ENCODE assay signal across 10 cellular contexts in genomic region chr12:6929806-6930452, GRCh38. TPM values are rescaled to one million over a fixed set of nuclear protein-coding genes. Genes with fewer than 3 reads are reported as not detected.
DNase-seq lines count a peak whose midpoint lies in the region; ATAC-seq and TF ChIP-seq lines count a peak whose summit lies in the region.
"Had no signal": no experiment of that assay in that cellular context is flagged by ENCODE, and none has a peak within 500 bp of the region (broad histone marks: within the 10 kb centered on the region; RNA-seq: fewer than 3 reads in every experiment).

No MANE protein-coding gene starts in this region.

- TF ChIP-seq CTCF in MCF 10A (IDR thresholded peaks at IDR 0.05; ENCODE audit: unreplicated experiment) (no peak), upper lobe of left lung (IDR thresholded peaks at IDR 0.05) (no peak), mucosa of descending colon (IDR thresholded peaks at IDR 0.05) (no peak)

- no peak overlapping the region for H2BK120ac ChIP-seq in mesendoderm (ENCODE audit: low read depth, low read length)

- TF ChIP-seq EP300 in upper lobe of left lung (IDR thresholded peaks at IDR 0.05) = no peak

- H3K4me3 ChIP-seq in mesendoderm (ENCODE audit: low read length) (no peak overlapping the region), upper lobe of left lung (peak overlapping the region in 3 of 4 donors; percentile 86 to 96 (median 89)), mucosa of descending colon (no peak overlapping the region)

- H4K5ac ChIP-seq in mesendoderm (ENCODE audit: low read length) = no peak overlapping the region

- H3K79me1 ChIP-seq in mesendoderm (ENCODE audit: low read length) = peaks cover 17% of the 10 kb centered on the region

- H3K56ac ChIP-seq in mesendoderm (ENCODE audit: low read length) = peak overlapping the region; percentile 98

- H3K36me3 ChIP-seq in mesendoderm (ENCODE audit: control insufficient read depth, insufficient read depth, low read length) (peaks cover 7% of the 10 kb centered on the region), upper lobe of left lung (peaks cover 9 to 18% (median 13%) of the 10 kb centered on the region in 4 donors), mucosa of descending colon (ENCODE audit: low read depth) (no peaks in the 10 kb centered on the region)

- BruUV-seq in MCF 10A (replicated peaks; lab: Mats Ljungman, UMichigan) = no TSS peak

- DNase-seq in activated naive CD4-positive, alpha-beta T cell treated with anti-CD3 and anti-CD28 coated beads, Interleukin-2, amount 10 ng/mL, durations not matched to agents 7 days and 5 days = no peak
- DNase-seq in activated naive CD4-positive, alpha-beta T cell treated with Interleukin-2 at 50 U/mL for 16 hours = no peak
- DNase-seq in MCF 10A (ENCODE audit: unreplicated experiment) = no peak
- peak; percentile 28 for DNase-seq in mesendoderm
- DNase-seq in upper lobe of left lung = no peak
- no peak for DNase-seq in NCI-H748 treated with DMSO at 0.1 percent for 48 hours (lab: John Stamatoyannopoulos, UW)
- DNase-seq in NCI-H1048 (lab: John Stamatoyannopoulos, UW) = no peak
- DNase-seq in mucosa of descending colon = no peak
- DNase-seq: DMS153; effector CD8-positive, alpha-beta T cell had no signal

- H3K4me3 Mint-ChIP-seq in activated naive CD4-positive, alpha-beta T cell treated with anti-CD3 and anti-CD28 coated beads, Interleukin-2, amount 10 ng/mL, durations not matched to agents 7 days and 5 days = peak overlapping the region; percentile 75
- peak overlapping the region; percentile 91 for H3K4me3 Mint-ChIP-seq in MCF 10A (ENCODE audit: unreplicated experiment)

- H3K4me1 ChIP-seq in mesendoderm (ENCODE audit: control insufficient read depth, low read depth, low read length) (peaks cover 14% of the 10 kb centered on the region), upper lobe of left lung (peaks cover 63 to 78% (median 66%) of the 10 kb centered on the region in 4 donors), mucosa of descending colon (ENCODE audit: low read depth) (peaks cover 48% of the 10 kb centered on the region)

- H3K9ac ChIP-seq in mesendoderm (ENCODE audit: low read length) = peak overlapping the region; percentile 96

- H3K27ac Mint-ChIP-seq in activated naive CD4-positive, alpha-beta T cell treated with anti-CD3 and anti-CD28 coated beads, Interleukin-2, amount 10 ng/mL, durations not matched to agents 7 days and 5 days = peak overlapping the region; percentile 69
- H3K27ac Mint-ChIP-seq in MCF 10A (ENCODE audit: low read depth, unreplicated experiment) = peak overlapping the region; percentile 86

- no peak overlapping the region for H3K18ac ChIP-seq in mesendoderm (ENCODE audit: low read length)

- H3K27ac ChIP-seq in mesendoderm (ENCODE audit: low read depth, low read length) (no peak overlapping the region), upper lobe of left lung (peak overlapping the region in 3 of 4 donors; percentile 15 to 99 (median 98))

- H4K8ac ChIP-seq in mesendoderm (ENCODE audit: low read depth, low read length) = no peak overlapping the region

- H3K4ac ChIP-seq in mesendoderm (ENCODE audit: low read depth, low read length) = no peak overlapping the region

- H3K4me1 Mint-ChIP-seq in activated naive CD4-positive, alpha-beta T cell treated with anti-CD3 and anti-CD28 coated beads, Interleukin-2, amount 10 ng/mL, durations not matched to agents 7 days and 5 days = peaks cover 80% of the 10 kb centered on the region
- peaks cover 66% of the 10 kb centered on the region for H3K4me1 Mint-ChIP-seq in MCF 10A (ENCODE audit: insufficient read depth, unreplicated experiment)

- H2BK5ac ChIP-seq in mesendoderm (ENCODE audit: low read length) = no peak overlapping the region

- peaks cover 42% of the 10 kb centered on the region for H3K79me2 ChIP-seq in mesendoderm (ENCODE audit: control insufficient read depth, insufficient read depth, low read length)

- POLR2A ChIA-PET in MCF 10A (lab: Yijun Ruan, JAX) = interaction anchor here (0.8 to 7.8 kb wide), 6 partner anchors 8 to 62 kb away, joined by 3 to 167 read pairs (median 10); partner anchors contain the start of genes C12orf57, RNU7-1, SPSB2 and TPI1

- H3K27me3 ChIP-seq in mesendoderm (ENCODE audit: insufficient read depth, low read length, poor library complexity) (no peaks in the 10 kb centered on the region), upper lobe of left lung (no peaks in the 10 kb centered on the region)

- CTCF ChIA-PET in activated naive CD4-positive, alpha-beta T cell treated with anti-CD3 and anti-CD28 coated beads, Interleukin-2, amount 10 ng/mL, durations not matched to agents 7 days and 5 days (lab: Charles Lee) = interaction anchor here (0.6 to 5.4 kb wide), 3 partner anchors 8 to 15 kb away, joined by 5 to 29 read pairs (median 8); partner anchors contain the start of genes C12orf57 and RNU7-1
- CTCF ChIA-PET in MCF 10A (lab: Yijun Ruan, JAX) = interaction anchor here (0.6 to 1.6 kb wide), 4 partner anchors 8 to 32 kb away, joined by 3 to 11 read pairs (median 5); partner anchors contain the start of genes C12orf57 and RNU7-1

- ATAC-seq in upper lobe of left lung (ENCODE audit: low FRiP score in 2 of 2) = no peak
- ATAC-seq in mucosa of descending colon = no peak

- peaks cover 20% of the 10 kb centered on the region for H3K27me3 Mint-ChIP-seq in activated naive CD4-positive, alpha-beta T cell treated with anti-CD3 and anti-CD28 coated beads, Interleukin-2, amount 10 ng/mL, durations not matched to agents 7 days and 5 days
- no peaks in the 10 kb centered on the region for H3K27me3 Mint-ChIP-seq in MCF 10A (ENCODE audit: insufficient read depth, unreplicated experiment)

- WGBS in mesendoderm (ENCODE audit: extremely low coverage, insufficient coverage, low lambda C conversion rate) = no CpG with 5 or more reads among the region's 3 CpGs
- WGBS in upper lobe of left lung, 2 donors = 75 to 87% methylated on average over 3 of the region's 3 CpGs

- H3K9me3 ChIP-seq in upper lobe of left lung = no peaks in the 10 kb centered on the region
- H3K9me3 ChIP-seq in mucosa of descending colon = no peaks in the 10 kb centered on the region

- intact Hi-C loops in MCF 10A (cut with micrococcal nuclease) (no loop called here), mucosa of descending colon (cut with DNase I, micrococcal nuclease) (no loop called here)

- no peak overlapping the region for H3K23ac ChIP-seq in mesendoderm (ENCODE audit: low read length)

- peak overlapping the region; percentile 98 for H3K4me2 ChIP-seq in mesendoderm (ENCODE audit: low read length)

- no peak overlapping the region for H2BK15ac ChIP-seq in mesendoderm (replicated peaks; ENCODE audit: low read depth)

- H3K36me3 Mint-ChIP-seq in activated naive CD4-positive, alpha-beta T cell treated with anti-CD3 and anti-CD28 coated beads, Interleukin-2, amount 10 ng/mL, durations not matched to agents 7 days and 5 days = peaks cover 18% of the 10 kb centered on the region
- peaks cover 41% of the 10 kb centered on the region for H3K36me3 Mint-ChIP-seq in MCF 10A (ENCODE audit: insufficient read depth, unreplicated experiment)

- no peaks in the 10 kb centered on the region for H3K9me3 Mint-ChIP-seq in activated naive CD4-positive, alpha-beta T cell treated with anti-CD3 and anti-CD28 coated beads, Interleukin-2, amount 10 ng/mL, durations not matched to agents 7 days and 5 days
- no peaks in the 10 kb centered on the region for H3K9me3 Mint-ChIP-seq in MCF 10A (ENCODE audit: unreplicated experiment)

- no peak for TF ChIP-seq POLR2A in upper lobe of left lung (IDR thresholded peaks at IDR 0.05)

- H2AK5ac ChIP-seq in mesendoderm (ENCODE audit: low read length) = no peak overlapping the region

RNA-seq across cellular contexts. Expression of gene ATN1, which starts 2.2 kb away (rescaled TPM):
- 83.7 and 84.7 TPM in 2 replicates for total RNA-seq in MCF 10A (2022)
- 69.5 TPM for polyA plus RNA-seq in mesendoderm (2013, experiment 1 of 2)
- 69.1 TPM for polyA plus RNA-seq in mesendoderm (2013, experiment 2 of 2)
- total RNA-seq in upper lobe of left lung = 100 to 1,000 TPM in 4 of 6 donors, 10 to 100 TPM in 2; 74.7 to 321 (median 133) TPM
- total RNA-seq in mucosa of descending colon = 100 to 1,000 TPM in 1 of 3 donors, 10 to 100 TPM in 2; 68.5 to 208 (median 82.4) TPM

RNA-seq across cellular contexts. Expression of gene RNU7-1, which starts 13.7 kb away (rescaled TPM):
- total RNA-seq in MCF 10A (2022) (not detected in 2 replicates), upper lobe of left lung (not detected), mucosa of descending colon (not detected)
- polyA plus RNA-seq in mesendoderm (2013, experiment 1 of 2) = not detected
- polyA plus RNA-seq in mesendoderm (2013, experiment 2 of 2) = not detected

RNA-seq across cellular contexts. Expression of gene C12orf57, which starts 13.9 kb away (rescaled TPM):
- total RNA-seq in MCF 10A (2022) (176 and 196 TPM in 2 replicates), upper lobe of left lung (100 to 1,000 TPM in 5 of 6 donors, 10 to 100 TPM in 1; 83.8 to 291 (median 179) TPM), mucosa of descending colon (100 to 1,000 TPM; 113 to 175 (median 130) TPM)
- polyA plus RNA-seq in mesendoderm (2013, experiment 1 of 2) = 146 TPM
- 141 TPM for polyA plus RNA-seq in mesendoderm (2013, experiment 2 of 2)

RNA-seq across cellular contexts. Expression of gene ENO2, which starts 15.5 kb away (rescaled TPM):
- 0.30 and 2.1 TPM in 2 replicates for total RNA-seq in MCF 10A (2022)
- 12.1 TPM for polyA plus RNA-seq in mesendoderm (2013, experiment 1 of 2)
- 12.4 TPM for polyA plus RNA-seq in mesendoderm (2013, experiment 2 of 2)
- total RNA-seq in upper lobe of left lung = 10 to 100 TPM; 33.4 to 44.0 (median 40.7) TPM
- 10 to 100 TPM in 1 of 3 donors, 1 to 10 TPM in 2; 4.5 to 67.3 (median 7.6) TPM for total RNA-seq in mucosa of descending colon

RNA-seq across cellular contexts. Expression of gene PTPN6, which starts 21.2 kb away (rescaled TPM):
- 10.3 and 13.2 TPM in 2 replicates for total RNA-seq in MCF 10A (2022)
- polyA plus RNA-seq in mesendoderm (2013, experiment 1 of 2) = 13.2 TPM
- polyA plus RNA-seq in mesendoderm (2013, experiment 2 of 2) = 14.1 TPM
- 100 to 1,000 TPM in 4 of 6 donors, 10 to 100 TPM in 2; 56.3 to 215 (median 114) TPM for total RNA-seq in upper lobe of left lung
- 10 to 100 TPM; 37.4 to 61.7 (median 51.7) TPM for total RNA-seq in mucosa of descending colon

Comparison
In these comparisons a context has a peak if more than half of its experiments do, and no peak if none do; other contexts are left out.
1. H3K4me3 ChIP-seq: peak in upper lobe of left lung (3 of 4); none in mesendoderm (single experiment) and mucosa of descending colon (single experiment).